Comparison of ENCODE assay signal across 8 cellular contexts in genomic region chr22:20867179-20868099, GRCh38. TPM values are rescaled to one million over a fixed set of nuclear protein-coding genes. Genes with fewer than 3 reads are reported as not detected.
DNase-seq lines count a peak whose midpoint lies in the region; ATAC-seq and TF ChIP-seq lines count a peak whose summit lies in the region.

No MANE protein-coding gene starts in this region.

- H3K4me3 ChIP-seq in aorta (ENCODE audit: low read length in 2 of 2), result no peak overlapping the region

- H3K4me1 ChIP-seq in aorta (ENCODE audit: control insufficient read depth in 1 of 2, insufficient read depth in 2 of 2, low read length in 2 of 2), result no peaks in the 10 kb centered on the region

- no peak overlapping the region for H3K27ac ChIP-seq in aorta (ENCODE audit: low read depth in 1 of 2, low read length in 2 of 2)

- ATAC-seq in stimulated activated naive CD8-positive, alpha-beta T cell treated with anti-CD3 and anti-CD28 coated beads, Interleukin-15, amount 100 ng/mL, for 72 hours, result peak; percentile 26
- no peak for ATAC-seq in stimulated activated naive CD8-positive, alpha-beta T cell treated with anti-CD3 and anti-CD28 coated beads, Interleukin-15, Interleukin-2, amounts not matched to agents 100 U/mL and 50 U/mL, for 24 hours
- peak; percentile 83 for ATAC-seq in aorta (ENCODE audit: low FRiP score)

- 75 to 79% methylated on average over 12 of the region's 12 CpGs for WGBS in aorta, 2 donors

- no peaks in the 10 kb centered on the region for H3K9me3 ChIP-seq in aorta (ENCODE audit: control insufficient read depth, low read length)

- H3K27ac Mint-ChIP-seq in stimulated activated naive CD8-positive, alpha-beta T cell treated with anti-CD3 and anti-CD28 coated beads, Interleukin-15, amount 100 ng/mL, for 72 hours, result peak overlapping the region in 1 of 2 donors; percentile 75
- peak overlapping the region; percentile 67 for H3K27ac Mint-ChIP-seq in mesothelial cell of epicardium

- no peak overlapping the region for H3K4me3 Mint-ChIP-seq in stimulated activated naive CD8-positive, alpha-beta T cell treated with anti-CD3 and anti-CD28 coated beads, Interleukin-15, amount 100 ng/mL, for 72 hours
- no peak overlapping the region for H3K4me3 Mint-ChIP-seq in mesothelial cell of epicardium

- TF ChIP-seq CTCF in mesothelial cell of epicardium (IDR thresholded peaks at IDR 0.05; ENCODE audit: unreplicated experiment), result no peak

- H3K4me1 Mint-ChIP-seq in stimulated activated naive CD8-positive, alpha-beta T cell treated with anti-CD3 and anti-CD28 coated beads, Interleukin-15, amount 100 ng/mL, for 72 hours, result peaks cover 38% of the 10 kb centered on the region
- H3K4me1 Mint-ChIP-seq in mesothelial cell of epicardium, result peaks cover 21% of the 10 kb centered on the region

- peaks cover 8% of the 10 kb centered on the region for H3K36me3 Mint-ChIP-seq in mesothelial cell of epicardium

- no peak for DNase-seq in stimulated activated naive CD8-positive, alpha-beta T cell treated with anti-CD3 and anti-CD28 coated beads, Interleukin-15, amount 100 ng/mL, for 72 hours
- DNase-seq in stimulated activated naive CD8-positive, alpha-beta T cell treated with anti-CD3 and anti-CD28 coated beads, Interleukin-15, Interleukin-2, amounts not matched to agents 100 U/mL and 50 U/mL, for 24 hours, result no peak
- DNase-seq in dermis blood vessel endothelial cell (peak; percentile 64), mesothelial cell of epicardium (ENCODE audit: low spot score in 2 of 2, unreplicated experiment in 2 of 2) (no peak), aorta (peak; percentile 38 to 64), NCI-H2029 treated with DMSO at 0.1 percent for 48 hours (lab: John Stamatoyannopoulos, UW) (no peak), activated gamma-delta T cell (lab: John Stamatoyannopoulos, UW) (no peak)
- DNase-seq in stimulated activated CD4-positive, alpha-beta T cell treated with anti-CD3 and anti-CD28 coated beads, Interleukin-4, amount 100 ng/mL, for 1 hour, result no peak

- no peaks in the 10 kb centered on the region for H3K9me3 Mint-ChIP-seq in stimulated activated naive CD8-positive, alpha-beta T cell treated with anti-CD3 and anti-CD28 coated beads, Interleukin-15, amount 100 ng/mL, for 72 hours
- H3K9me3 Mint-ChIP-seq in mesothelial cell of epicardium, result no peaks in the 10 kb centered on the region

- H3K36me3 ChIP-seq in aorta (ENCODE audit: control insufficient read depth in 1 of 2, insufficient read depth in 2 of 2, low read length in 1 of 2), result peaks cover 0 to 1% of the 10 kb centered on the region in 2 donors

- intact Hi-C loops in aorta (cut with DNase I), result no loop called here

- H3K27me3 Mint-ChIP-seq in stimulated activated naive CD8-positive, alpha-beta T cell treated with anti-CD3 and anti-CD28 coated beads, Interleukin-15, amount 100 ng/mL, for 72 hours, result no peaks in the 10 kb centered on the region
- no peaks in the 10 kb centered on the region for H3K27me3 Mint-ChIP-seq in mesothelial cell of epicardium (ENCODE audit: low read depth)

- no peaks in the 10 kb centered on the region for H3K27me3 ChIP-seq in aorta (ENCODE audit: control insufficient read depth in 1 of 2, insufficient read depth in 2 of 2, low read length in 1 of 2)

RNA-seq across cellular contexts. Expression of gene SNAP29, which starts 8.6 kb away (rescaled TPM):
- total RNA-seq in dermis blood vessel endothelial cell (6.0 and 8.5 TPM in 2 replicates), mesothelial cell of epicardium (15.0 to 18.9 TPM (median 15.1 TPM) in 3 replicates), aorta (10 to 100 TPM; 21.7 to 25.5 TPM)
- 10 to 100 TPM; 19.2 to 22.9 TPM for polyA plus RNA-seq in aorta

RNA-seq across cellular contexts. Expression of gene PI4KA, which starts 8.8 kb away (rescaled TPM):
- 20.3 and 40.3 TPM in 2 replicates for total RNA-seq in dermis blood vessel endothelial cell
- 108 to 110 TPM (median 109 TPM) in 3 replicates for total RNA-seq in mesothelial cell of epicardium
- 100 to 1,000 TPM in 1 of 2 donors, 10 to 100 TPM in 1; 88.6 to 107 TPM for total RNA-seq in aorta
- polyA plus RNA-seq in aorta, result 10 to 100 TPM; 21.9 to 61.0 TPM

RNA-seq across cellular contexts. Expression of gene CRKL, which starts 49.8 kb away (rescaled TPM):
- total RNA-seq in dermis blood vessel endothelial cell, result 50.2 and 54.4 TPM in 2 replicates
- total RNA-seq in mesothelial cell of epicardium, result 72.3 to 78.5 TPM (median 75.1 TPM) in 3 replicates
- 10 to 100 TPM; 36.2 to 45.9 TPM for total RNA-seq in aorta
- polyA plus RNA-seq in aorta, result 10 to 100 TPM in 1 of 2 donors, 1 to 10 TPM in 1; 9.5 to 14.4 TPM

Comparison
In these comparisons a context has a peak if more than half of its experiments do, and no peak if none do; other contexts are left out.
1. DNase-seq: peak in dermis blood vessel endothelial cell (single experiment) and aorta (2 of 2); none in stimulated activated naive CD8-positive, alpha-beta T cell treated with anti-CD3 and anti-CD28 coated beads, Interleukin-15, amount 100 ng/mL, for 72 hours (0 of 2), stimulated activated naive CD8-positive, alpha-beta T cell treated with anti-CD3 and anti-CD28 coated beads, Interleukin-15, Interleukin-2, amounts not matched to agents 100 U/mL and 50 U/mL, for 24 hours (single experiment), mesothelial cell of epicardium (0 of 2), NCI-H2029 treated with DMSO at 0.1 percent for 48 hours (single experiment), stimulated activated CD4-positive, alpha-beta T cell treated with anti-CD3 and anti-CD28 coated beads, Interleukin-4, amount 100 ng/mL, for 1 hour (single experiment) and activated gamma-delta T cell (single experiment).